Comparison of ENCODE assay signal across 7 cellular contexts in the genomic region with DNA sequence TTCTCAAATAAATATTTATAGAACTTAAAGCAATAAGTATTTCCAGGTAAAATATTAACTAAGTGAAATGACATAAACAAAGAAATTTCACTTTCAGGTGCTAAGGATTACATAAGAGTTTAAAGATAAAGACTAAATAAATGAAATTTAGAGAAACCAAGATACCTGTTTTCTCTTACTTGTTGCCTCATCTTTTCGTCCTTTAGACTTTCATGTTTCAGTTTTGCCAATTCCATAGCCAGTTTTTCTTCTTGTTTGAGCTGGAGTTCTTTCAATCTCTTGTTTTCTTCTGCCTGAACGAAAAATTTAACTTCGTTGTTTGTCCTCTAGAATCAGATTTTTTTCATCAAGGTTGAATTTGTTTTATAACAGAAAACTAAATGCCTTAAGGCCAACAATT. TPM values are rescaled to one million over a fixed set of nuclear protein-coding genes. Genes with fewer than 3 reads are reported as not detected.
"Had no signal": no experiment of that assay in that cellular context is flagged by ENCODE, and none has a peak within 500 bp of the region (broad histone marks: within the 10 kb centered on the region; RNA-seq: fewer than 3 reads in every experiment).

No MANE protein-coding gene starts in this region.

- H2AFZ ChIP-seq: GM23338 had no signal

- H3K4me2 ChIP-seq: GM23338 had no signal

- DNase-seq: H9, HCEC 1CT, KBM-7 had no signal

- FAIRE-seq: H1, H54, HTR-8/SVneo had no signal

- H3K4me3 ChIP-seq: GM23338 had no signal

- ATAC-seq: GM23338 had no signal

RNA-seq across cellular contexts. Expression of gene MNS1, which starts 8.7 kb away (rescaled TPM):
- total RNA-seq: H1 had no signal
